1 cellular context compared by ENCODE assay signal in the genomic region with DNA sequence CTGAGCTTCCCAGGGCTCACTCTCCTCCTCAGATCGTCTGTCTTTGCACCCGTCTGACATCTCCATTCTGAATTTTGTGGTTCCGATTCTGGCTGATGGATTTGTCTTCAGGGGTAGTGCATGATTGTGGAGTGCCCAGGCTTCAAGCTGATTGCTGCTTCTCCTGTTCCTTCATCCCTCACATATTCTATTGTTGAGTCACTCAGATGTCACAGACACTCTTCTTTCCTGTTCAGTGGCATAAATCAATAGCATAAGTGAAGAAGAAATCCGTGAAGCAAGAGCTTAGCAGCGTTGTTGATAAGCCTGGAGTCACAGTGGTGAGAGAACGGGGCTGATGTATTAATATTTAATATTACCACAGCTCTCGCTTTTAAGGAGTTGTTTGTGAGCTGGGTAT.
A peak's percentile ranks its signal among the peaks of the same experiment; 100 is the strongest.
TF ChIP-seq lines count a peak whose summit lies in the region.

No MANE protein-coding gene starts in this region.

TF ChIP-seq in HCT116, 20 proteins besides CTCF, POLR2A, EP300 and RAD21:
- TF ChIP-seq SRF (IDR thresholded peaks at IDR 0.05; ENCODE audit: low read depth) (no peak), SIN3A (IDR thresholded peaks at IDR 0.05; ENCODE audit: low read depth) (no peak), SP1 (IDR thresholded peaks at IDR 0.05; ENCODE audit: low read depth) (peak; percentile 70; the same call in 1 of the 2 replicates), JUND (IDR thresholded peaks at IDR 0.05) (peak; percentile 75), YY1 (IDR thresholded peaks at IDR 0.05; ENCODE audit: extremely low read depth, insufficient replicate concordance, low read depth, low read length) (no peak), TCF7L2 (IDR thresholded peaks at IDR 0.05; ENCODE audit: borderline replicate concordance, extremely low read depth, insufficient read depth, insufficient read length) (no peak), EGR1 (IDR thresholded peaks at IDR 0.05; ENCODE audit: low read depth) (no peak), ELF1 (IDR thresholded peaks at IDR 0.05; ENCODE audit: borderline replicate concordance, low read depth) (no peak), POLR2AphosphoS5 (IDR thresholded peaks at IDR 0.05; ENCODE audit: low read depth, low read length) (peak; percentile 32; the same call in 1 of the 2 replicates), EZH2 (IDR thresholded peaks at IDR 0.05) (no peak), FOSL1 (IDR thresholded peaks at IDR 0.05; ENCODE audit: low read depth) (peak; percentile 80), EZH2phosphoT487 (IDR thresholded peaks at IDR 0.05; ENCODE audit: borderline replicate concordance) (no peak), ZNF274 (IDR thresholded peaks at IDR 0.05; ENCODE audit: low read depth, low read length) (no peak), CEBPB (IDR thresholded peaks at IDR 0.05; ENCODE audit: low read depth) (peak; percentile 38; the same call in 1 of the 2 replicates), ZFX (IDR thresholded peaks at IDR 0.05) (no peak), CBX3 (IDR thresholded peaks at IDR 0.05; ENCODE audit: low read depth) (no peak; the same call in 1 of the 2 replicates)
- TF ChIP-seq, protein P1, sequence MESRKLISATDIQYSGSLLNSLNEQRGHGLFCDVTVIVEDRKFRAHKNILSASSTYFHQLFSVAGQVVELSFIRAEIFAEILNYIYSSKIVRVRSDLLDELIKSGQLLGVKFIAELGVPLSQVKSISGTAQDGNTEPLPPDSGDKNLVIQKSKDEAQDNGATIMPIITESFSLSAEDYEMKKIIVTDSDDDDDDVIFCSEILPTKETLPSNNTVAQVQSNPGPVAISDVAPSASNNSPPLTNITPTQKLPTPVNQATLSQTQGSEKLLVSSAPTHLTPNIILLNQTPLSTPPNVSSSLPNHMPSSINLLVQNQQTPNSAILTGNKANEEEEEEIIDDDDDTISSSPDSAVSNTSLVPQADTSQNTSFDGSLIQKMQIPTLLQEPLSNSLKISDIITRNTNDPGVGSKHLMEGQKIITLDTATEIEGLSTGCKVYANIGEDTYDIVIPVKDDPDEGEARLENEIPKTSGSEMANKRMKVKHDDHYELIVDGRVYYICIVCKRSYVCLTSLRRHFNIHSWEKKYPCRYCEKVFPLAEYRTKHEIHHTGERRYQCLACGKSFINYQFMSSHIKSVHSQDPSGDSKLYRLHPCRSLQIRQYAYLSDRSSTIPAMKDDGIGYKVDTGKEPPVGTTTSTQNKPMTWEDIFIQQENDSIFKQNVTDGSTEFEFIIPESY (IDR thresholded peaks at IDR 0.05; ENCODE audit: extremely low read depth, insufficient replicate concordance, low read length), result no peak
- TF ChIP-seq, protein P2, sequence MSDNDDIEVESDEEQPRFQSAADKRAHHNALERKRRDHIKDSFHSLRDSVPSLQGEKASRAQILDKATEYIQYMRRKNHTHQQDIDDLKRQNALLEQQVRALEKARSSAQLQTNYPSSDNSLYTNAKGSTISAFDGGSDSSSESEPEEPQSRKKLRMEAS (IDR thresholded peaks at IDR 0.05), result no peak
- TF ChIP-seq, protein P3, sequence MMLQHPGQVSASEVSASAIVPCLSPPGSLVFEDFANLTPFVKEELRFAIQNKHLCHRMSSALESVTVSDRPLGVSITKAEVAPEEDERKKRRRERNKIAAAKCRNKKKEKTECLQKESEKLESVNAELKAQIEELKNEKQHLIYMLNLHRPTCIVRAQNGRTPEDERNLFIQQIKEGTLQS (IDR thresholded peaks at IDR 0.05), result no peak
- TF ChIP-seq, protein P4, sequence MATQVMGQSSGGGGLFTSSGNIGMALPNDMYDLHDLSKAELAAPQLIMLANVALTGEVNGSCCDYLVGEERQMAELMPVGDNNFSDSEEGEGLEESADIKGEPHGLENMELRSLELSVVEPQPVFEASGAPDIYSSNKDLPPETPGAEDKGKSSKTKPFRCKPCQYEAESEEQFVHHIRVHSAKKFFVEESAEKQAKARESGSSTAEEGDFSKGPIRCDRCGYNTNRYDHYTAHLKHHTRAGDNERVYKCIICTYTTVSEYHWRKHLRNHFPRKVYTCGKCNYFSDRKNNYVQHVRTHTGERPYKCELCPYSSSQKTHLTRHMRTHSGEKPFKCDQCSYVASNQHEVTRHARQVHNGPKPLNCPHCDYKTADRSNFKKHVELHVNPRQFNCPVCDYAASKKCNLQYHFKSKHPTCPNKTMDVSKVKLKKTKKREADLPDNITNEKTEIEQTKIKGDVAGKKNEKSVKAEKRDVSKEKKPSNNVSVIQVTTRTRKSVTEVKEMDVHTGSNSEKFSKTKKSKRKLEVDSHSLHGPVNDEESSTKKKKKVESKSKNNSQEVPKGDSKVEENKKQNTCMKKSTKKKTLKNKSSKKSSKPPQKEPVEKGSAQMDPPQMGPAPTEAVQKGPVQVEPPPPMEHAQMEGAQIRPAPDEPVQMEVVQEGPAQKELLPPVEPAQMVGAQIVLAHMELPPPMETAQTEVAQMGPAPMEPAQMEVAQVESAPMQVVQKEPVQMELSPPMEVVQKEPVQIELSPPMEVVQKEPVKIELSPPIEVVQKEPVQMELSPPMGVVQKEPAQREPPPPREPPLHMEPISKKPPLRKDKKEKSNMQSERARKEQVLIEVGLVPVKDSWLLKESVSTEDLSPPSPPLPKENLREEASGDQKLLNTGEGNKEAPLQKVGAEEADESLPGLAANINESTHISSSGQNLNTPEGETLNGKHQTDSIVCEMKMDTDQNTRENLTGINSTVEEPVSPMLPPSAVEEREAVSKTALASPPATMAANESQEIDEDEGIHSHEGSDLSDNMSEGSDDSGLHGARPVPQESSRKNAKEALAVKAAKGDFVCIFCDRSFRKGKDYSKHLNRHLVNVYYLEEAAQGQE (IDR thresholded peaks at IDR 0.05; ENCODE audit: low read depth), result no peak
